Comparison of ENCODE assay signal across 16 cellular contexts in genomic region chr11:24781288-24781687, GRCh38.
"Had no signal": no experiment of that assay in that cellular context is flagged by ENCODE, and none has a peak within 500 bp of the region (broad histone marks: within the 10 kb centered on the region; RNA-seq: fewer than 3 reads in every experiment).

No MANE protein-coding gene starts in this region.

- H3K27me3 Mint-ChIP-seq: activated CD4-positive, alpha-beta memory T cell treated with anti-CD3 and anti-CD28 coated beads for 36 hours; activated naive CD8-positive, alpha-beta T cell treated with anti-CD3 and anti-CD28 coated beads, Interleukin-2, amount 10 ng/mL, durations not matched to agents 7 days and 5 days had no signal

- H3K27ac Mint-ChIP-seq: activated CD4-positive, alpha-beta memory T cell treated with anti-CD3 and anti-CD28 coated beads for 36 hours; activated naive CD8-positive, alpha-beta T cell treated with anti-CD3 and anti-CD28 coated beads, Interleukin-2, amount 10 ng/mL, durations not matched to agents 7 days and 5 days; nephron progenitor cell had no signal

- FAIRE-seq: colon, keratinocyte had no signal

- H3K27ac ChIP-seq: breast epithelium, gastrocnemius medialis, left ventricle myocardium inferior, upper lobe of right lung, VCaP had no signal

- H3K9me3 ChIP-seq: breast epithelium, gastrocnemius medialis, left ventricle myocardium inferior, upper lobe of right lung had no signal

- H3K4me3 Mint-ChIP-seq: activated CD4-positive, alpha-beta memory T cell treated with anti-CD3 and anti-CD28 coated beads for 36 hours; activated naive CD8-positive, alpha-beta T cell treated with anti-CD3 and anti-CD28 coated beads, Interleukin-2, amount 10 ng/mL, durations not matched to agents 7 days and 5 days; nephron progenitor cell had no signal

- H3K4me3 ChIP-seq: breast epithelium, gastrocnemius medialis, left ventricle myocardium inferior, upper lobe of right lung had no signal

- DNase-seq: activated CD4-positive, alpha-beta memory T cell treated with anti-CD3 and anti-CD28 coated beads for 36 hours; activated gamma-delta T cell treated with Interleukin-2 at 50 U/mL for 16 hours; activated naive CD8-positive, alpha-beta T cell treated with anti-CD3 and anti-CD28 coated beads, Interleukin-2, amount 10 ng/mL, durations not matched to agents 7 days and 5 days; activated T-cell treated with anti-CD3 and anti-CD28 coated beads, Interleukin-2, amount 50 U/mL, for 48 hours; anterior cingulate cortex; gastrocnemius medialis; left ventricle myocardium inferior; nephron progenitor cell; stimulated activated CD4-positive, alpha-beta T cell treated with anti-CD3 and anti-CD28 coated beads, Interleukin-4, amount 100 ng/mL, for 1 hour; stimulated activated CD8-positive, alpha-beta memory T cell treated with anti-CD3 and anti-CD28 coated beads, Interleukin-4, amount 100 ng/mL, for 48 hours; stimulated activated naive CD8-positive, alpha-beta T cell treated with anti-CD3 and anti-CD28 coated beads, Interleukin-15, Interleukin-2, amounts not matched to agents 100 U/mL and 50 U/mL, for 24 hours; upper lobe of right lung had no signal

- ATAC-seq: gastrocnemius medialis; stimulated activated naive CD8-positive, alpha-beta T cell treated with anti-CD3 and anti-CD28 coated beads, Interleukin-15, Interleukin-2, amounts not matched to agents 100 U/mL and 50 U/mL, for 24 hours; upper lobe of right lung had no signal

- H3K4me1 Mint-ChIP-seq: activated naive CD8-positive, alpha-beta T cell treated with anti-CD3 and anti-CD28 coated beads, Interleukin-2, amount 10 ng/mL, durations not matched to agents 7 days and 5 days; nephron progenitor cell had no signal

- H3K36me3 Mint-ChIP-seq: activated CD4-positive, alpha-beta memory T cell treated with anti-CD3 and anti-CD28 coated beads for 36 hours; activated naive CD8-positive, alpha-beta T cell treated with anti-CD3 and anti-CD28 coated beads, Interleukin-2, amount 10 ng/mL, durations not matched to agents 7 days and 5 days had no signal

- H3K4me1 ChIP-seq: breast epithelium, gastrocnemius medialis, left ventricle myocardium inferior, upper lobe of right lung had no signal

- H3K36me3 ChIP-seq: breast epithelium, gastrocnemius medialis, left ventricle myocardium inferior, upper lobe of right lung had no signal

- H3K9me3 Mint-ChIP-seq: activated naive CD8-positive, alpha-beta T cell treated with anti-CD3 and anti-CD28 coated beads, Interleukin-2, amount 10 ng/mL, durations not matched to agents 7 days and 5 days; nephron progenitor cell had no signal

- H3K27me3 ChIP-seq: breast epithelium, gastrocnemius medialis, upper lobe of right lung had no signal
